Comparison of ENCODE assay signal across 19 cellular contexts in genomic region chr2:219173176-219173575, GRCh38. TPM values are rescaled to one million over a fixed set of nuclear protein-coding genes. Genes with fewer than 3 reads are reported as not detected.
A peak's percentile ranks its signal among the peaks of the same experiment; 100 is the strongest.
DNase-seq lines count a peak whose midpoint lies in the region; ATAC-seq and TF ChIP-seq lines count a peak whose summit lies in the region.
"Had no signal": no experiment of that assay in that cellular context is flagged by ENCODE, and none has a peak within 500 bp of the region (broad histone marks: within the 10 kb centered on the region; RNA-seq: fewer than 3 reads in every experiment).

No MANE protein-coding gene starts in this region.

- peaks cover 44% of the 10 kb centered on the region for H3K4me1 Mint-ChIP-seq in CD4-positive, alpha-beta T cell (ENCODE audit: low read depth)

- ATAC-seq in CD4-positive, alpha-beta T cell (ENCODE audit: poor library complexity), result no peak
- ATAC-seq: HCT116, PC-3 had no signal

- no peak for TF ChIP-seq POLR2A in esophagus muscularis mucosa (IDR thresholded peaks at IDR 0.05; ENCODE audit: low read depth)

- H3K4me3 Mint-ChIP-seq in CD4-positive, alpha-beta T cell, result peak overlapping the region; percentile 45

- CTCF ChIA-PET in CD4-positive, alpha-beta T cell (lab: Charles Lee), result interaction anchor here (2.4 to 5.0 kb wide), 3 partner anchors 13 to 122 kb away, joined by 12 to 20 read pairs (median 19); partner anchors contain the start of gene NHEJ1

- no peak for TF ChIP-seq EP300 in esophagus muscularis mucosa (IDR thresholded peaks at IDR 0.05)

- no peaks in the 10 kb centered on the region for H3K27me3 ChIP-seq in CD4-positive, alpha-beta T cell (ENCODE audit: control insufficient read depth, insufficient read depth, low read length)
- H3K27me3 ChIP-seq in esophagus muscularis mucosa, result no peaks in the 10 kb centered on the region
- H3K27me3 ChIP-seq: BLaER1 treated with 17β-estradiol and CSF1 and Interleukin-3, amounts not matched to agents 10 nM and 100 nM had no signal

- H3K27ac Mint-ChIP-seq in CD4-positive, alpha-beta T cell, result no peak overlapping the region

- peak; percentile 41 for DNase-seq in activated CD8-positive, alpha-beta memory T cell treated with anti-CD3 and anti-CD28 coated beads, Interleukin-2, amount 50 U/mL, for 48 hours
- no peak for DNase-seq in activated CD8-positive, alpha-beta memory T cell treated with anti-CD3 and anti-CD28 coated beads for 24 hours
- no peak for DNase-seq in CD4-positive, alpha-beta T cell
- DNase-seq in esophagus muscularis mucosa (ENCODE audit: extremely low spot score), result peak; percentile 70
- no peak for DNase-seq in amniotic stem cell (lab: John Stamatoyannopoulos, UW)
- DNase-seq in NOMO-1 treated with dmso at 0.1 percent for 144 hours (lab: John Stamatoyannopoulos, UW; ENCODE audit: unreplicated experiment), result no peak
- DNase-seq: GOT3, IMR-90, NCI-H1417 treated with DMSO at 0.1 percent for 48 hours, NCI-H187 treated with DMSO at 0.1 percent for 48 hours, NCI-H2227 treated with DMSO at 0.1 percent for 48 hours, NCI-H524, NCI-H82, PC-3, RPMI8226, SHP77 treated with DMSO at 0.1 percent for 48 hours had no signal

- POLR2A ChIA-PET in CD4-positive, alpha-beta T cell (lab: Charles Lee), result interaction anchor here (0.6 to 5.5 kb wide), 5 partner anchors 35 to 81 kb away, joined by 4 to 139 read pairs (median 5); partner anchors contain the start of genes TUBA4A and ZFAND2B

- H3K9me3 Mint-ChIP-seq in CD4-positive, alpha-beta T cell, result no peaks in the 10 kb centered on the region

- intact Hi-C loops in CD4-positive, alpha-beta T cell (cut with DNase I, micrococcal nuclease), result loop anchor here in 1 of 2 experiments (10.0 kb wide), 4 partner anchors 422 to 768 kb away; partner anchors contain the start of genes STK11IP and TTLL4
- intact Hi-C loops in esophagus muscularis mucosa (cut with DNase I), result loop anchor here (10.0 kb wide), 1 partner anchor 212 kb away; the partner anchor contains the start of gene DNPEP

- no peaks in the 10 kb centered on the region for H3K27me3 Mint-ChIP-seq in CD4-positive, alpha-beta T cell

- H3K9me3 ChIP-seq in CD4-positive, alpha-beta T cell (ENCODE audit: control insufficient read depth, low read length), result no peaks in the 10 kb centered on the region
- H3K9me3 ChIP-seq in esophagus muscularis mucosa, result no peaks in the 10 kb centered on the region
- H3K9me3 ChIP-seq: BLaER1 treated with 17β-estradiol and CSF1 and Interleukin-3, amounts not matched to agents 10 nM and 100 nM had no signal

- H3K27ac ChIP-seq in CD4-positive, alpha-beta T cell (ENCODE audit: low read depth, low read length), result no peak overlapping the region
- no peak overlapping the region for H3K27ac ChIP-seq in esophagus muscularis mucosa (replicated peaks in 1 of 4)
- H3K27ac ChIP-seq: BLaER1 treated with 17β-estradiol and CSF1 and Interleukin-3, amounts not matched to agents 10 nM and 100 nM; HL-60 had no signal

- peaks cover 19 to 39% (median 35%) of the 10 kb centered on the region in 4 donors for H3K36me3 ChIP-seq in esophagus muscularis mucosa

- peaks cover 25 to 58% (median 43%) of the 10 kb centered on the region in 4 donors for H3K4me1 ChIP-seq in esophagus muscularis mucosa

- peaks cover 62% of the 10 kb centered on the region for H3K36me3 Mint-ChIP-seq in CD4-positive, alpha-beta T cell (ENCODE audit: low read depth)

- H3K4me3 ChIP-seq in esophagus muscularis mucosa, result no peak overlapping the region
- H3K4me3 ChIP-seq: BLaER1 treated with 17β-estradiol and CSF1 and Interleukin-3, amounts not matched to agents 10 nM and 100 nM had no signal

- no peak for TF ChIP-seq CTCF in CD4-positive, alpha-beta T cell (IDR thresholded peaks at IDR 0.05)
- TF ChIP-seq CTCF in esophagus muscularis mucosa (IDR thresholded peaks at IDR 0.05), result no peak

- WGBS in esophagus muscularis mucosa, result 95% methylated on average over 6 of the region's 6 CpGs

RNA-seq across cellular contexts. Expression of gene SLC23A3, which starts 3.3 kb away (rescaled TPM):
- under 1 TPM; 0.36 to 0.96 TPM for total RNA-seq in CD4-positive, alpha-beta T cell
- under 1 TPM; 0.23 to 0.58 (median 0.37) TPM for total RNA-seq in esophagus muscularis mucosa

RNA-seq across cellular contexts. Expression of gene CNPPD1, which starts 3.5 kb away (rescaled TPM):
- total RNA-seq in CD4-positive, alpha-beta T cell, result 10 to 100 TPM; 42.3 to 43.4 TPM
- total RNA-seq in esophagus muscularis mucosa, result 10 to 100 TPM; 41.9 to 98.0 (median 61.9) TPM

RNA-seq across cellular contexts. Expression of gene RETREG2, which starts 4.9 kb away (rescaled TPM):
- 10 to 100 TPM; 82.3 to 83.2 TPM for total RNA-seq in CD4-positive, alpha-beta T cell
- total RNA-seq in esophagus muscularis mucosa, result 10 to 100 TPM; 44.0 to 69.3 (median 56.3) TPM

RNA-seq across cellular contexts. Expression of gene NHEJ1, which starts 12.6 kb away (rescaled TPM):
- 1 to 10 TPM; 7.2 to 8.5 TPM for total RNA-seq in CD4-positive, alpha-beta T cell
- 10 to 100 TPM; 15.1 to 24.4 (median 17.8) TPM for total RNA-seq in esophagus muscularis mucosa

RNA-seq across cellular contexts. Expression of gene ZFAND2B, which starts 33.4 kb away (rescaled TPM):
- 10 to 100 TPM; 65.9 to 67.4 TPM for total RNA-seq in CD4-positive, alpha-beta T cell
- 10 to 100 TPM; 27.0 to 50.1 (median 36.9) TPM for total RNA-seq in esophagus muscularis mucosa

Comparison
In these comparisons a context has a peak if more than half of its experiments do, and no peak if none do; other contexts are left out.
1. DNase-seq: peak in activated CD8-positive, alpha-beta memory T cell treated with anti-CD3 and anti-CD28 coated beads, Interleukin-2, amount 50 U/mL, for 48 hours (single experiment) and esophagus muscularis mucosa (single experiment); none in activated CD8-positive, alpha-beta memory T cell treated with anti-CD3 and anti-CD28 coated beads for 24 hours (single experiment), CD4-positive, alpha-beta T cell (0 of 10), amniotic stem cell (single experiment) and NOMO-1 treated with dmso at 0.1 percent for 144 hours (single experiment).